In the genomic region with DNA sequence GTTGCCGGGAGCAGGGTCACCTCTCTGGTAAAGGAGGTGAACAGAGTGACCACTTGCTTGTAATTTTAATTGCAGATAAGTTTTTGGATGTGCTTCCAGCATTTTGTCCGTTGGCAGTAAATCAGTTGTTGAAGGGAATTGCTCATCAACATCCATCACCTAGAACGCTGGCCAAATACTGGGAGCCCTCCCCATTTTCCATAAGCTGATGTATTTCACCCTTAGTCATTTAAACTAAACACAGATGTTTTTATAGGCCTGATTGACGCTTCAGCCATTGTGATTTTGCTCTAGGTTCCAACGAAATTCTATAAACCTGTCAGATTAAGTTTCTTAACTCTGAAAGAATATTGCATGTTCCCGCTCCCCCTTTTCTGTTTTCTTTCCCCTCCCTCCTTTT, we compare ENCODE assay signal across 13 cellular contexts. TPM values are rescaled to one million over a fixed set of nuclear protein-coding genes. Genes with fewer than 3 reads are reported as not detected.
DNase-seq lines count a peak whose midpoint lies in the region; ATAC-seq and TF ChIP-seq lines count a peak whose summit lies in the region.
"Had no signal": no experiment of that assay in that cellular context is flagged by ENCODE, and none has a peak within 500 bp of the region (broad histone marks: within the 10 kb centered on the region; RNA-seq: fewer than 3 reads in every experiment).

No MANE protein-coding gene starts in this region.

- no peaks in the 10 kb centered on the region for H3F3A ChIP-seq in PC-3 (ENCODE audit: low read length, unreplicated experiment)

- H3K4me1 ChIP-seq in PC-3 (ENCODE audit: insufficient read depth, low read length) (peaks cover 11% of the 10 kb centered on the region), stomach smooth muscle (ENCODE audit: control insufficient read depth, insufficient read depth, low read length) (peaks cover 26% of the 10 kb centered on the region), heart right ventricle (peaks cover 7 to 31% (median 27%) of the 10 kb centered on the region in 9 donors)

- H3K4me2 ChIP-seq in PC-3 (ENCODE audit: low read length), result peak overlapping the region; percentile 84

- H3K9me3 ChIP-seq in PC-3 (ENCODE audit: low read length) (no peaks in the 10 kb centered on the region), stomach smooth muscle (ENCODE audit: control insufficient read depth in 2 of 2, low read length in 2 of 2) (no peaks in the 10 kb centered on the region), heart right ventricle (no peaks in the 10 kb centered on the region)
- H3K9me3 ChIP-seq: neutrophil had no signal

- no peak for ATAC-seq in PC-3
- no peak for ATAC-seq in heart right ventricle

- no peaks in the 10 kb centered on the region for H3K36me3 Mint-ChIP-seq in activated naive CD4-positive, alpha-beta T cell treated with anti-CD3 and anti-CD28 coated beads, Interleukin-2, amount 50 U/mL, for 24 hours
- H3K36me3 Mint-ChIP-seq in immature natural killer cell, result no peaks in the 10 kb centered on the region

- TF ChIP-seq CTCF in PC-3 (conservative IDR thresholded peaks at IDR 0.05; ENCODE audit: low read depth, low read length), result no peak
- no peak for TF ChIP-seq CTCF in heart right ventricle (IDR thresholded peaks at IDR 0.05)

- 0 out of 2 replicates have a peak overlapping the region, but pooled peaks have one; percentile 65 for H3K4me3 ChIP-seq in PC-3 (ENCODE audit: low read length)
- H3K4me3 ChIP-seq in stomach smooth muscle (ENCODE audit: low read length in 2 of 2), result peak overlapping the region; percentile 80 to 86
- no peak overlapping the region for H3K4me3 ChIP-seq in heart right ventricle

- H3K36me3 ChIP-seq in PC-3 (ENCODE audit: low read depth, low read length), result no peaks in the 10 kb centered on the region
- no peaks in the 10 kb centered on the region for H3K36me3 ChIP-seq in stomach smooth muscle (ENCODE audit: control insufficient read depth in 2 of 2, insufficient read depth in 2 of 2, low read length in 2 of 2)
- H3K36me3 ChIP-seq in heart right ventricle, result no peaks in the 10 kb centered on the region
- H3K36me3 ChIP-seq: neutrophil had no signal

- BruUV-seq in PC-3 (replicated peaks; lab: Mats Ljungman, UMichigan), result no TSS peak

- CTCF ChIA-PET in PC-3 (lab: Charles Lee), result no interaction called here

- peak overlapping the region; percentile 67; the same call in 1 of the 2 replicates for H2AFZ ChIP-seq in PC-3 (ENCODE audit: low read length)

- POLR2A ChIA-PET in PC-3 (lab: Charles Lee; ENCODE audit: unreplicated experiment), result no interaction called here

- intact Hi-C loops in PC-3 (cut with micrococcal nuclease) (loop anchor here (2.0 to 5.0 kb wide), 2 partner anchors 317 to 739 kb away; no protein-coding TSS in a partner anchor), heart right ventricle (cut with DNase I) (loop anchor here in 4 of 10 donors (10.0 kb wide), 2 partner anchors 615 to 735 kb away; no protein-coding TSS in a partner anchor)

- peaks cover 20% of the 10 kb centered on the region for H3K4me1 Mint-ChIP-seq in activated naive CD4-positive, alpha-beta T cell treated with anti-CD3 and anti-CD28 coated beads, Interleukin-2, amount 50 U/mL, for 24 hours
- H3K4me1 Mint-ChIP-seq in immature natural killer cell, result peaks cover 19 to 23% of the 10 kb centered on the region in 2 donors

- H3K4me3 Mint-ChIP-seq in activated naive CD4-positive, alpha-beta T cell treated with anti-CD3 and anti-CD28 coated beads, Interleukin-2, amount 50 U/mL, for 24 hours, result peak overlapping the region; percentile 52
- H3K4me3 Mint-ChIP-seq in immature natural killer cell, result peak overlapping the region in 4 of 5 donors; percentile 15 to 71 (median 50)
- H3K4me3 Mint-ChIP-seq: dendritic cell treated with granulocyte-macrophage colony-stimulating factor and Interleukin-4, amounts not matched to agents 40 ng/mL and 50 ng/mL, for 4 days had no signal

- no peaks in the 10 kb centered on the region for H4K20me1 ChIP-seq in PC-3 (ENCODE audit: low read length)

- DNase-seq in activated naive CD4-positive, alpha-beta T cell (lab: John Stamatoyannopoulos, UW), result no peak
- DNase-seq in PC-3 (peak; percentile 54), immature natural killer cell (no peak), GM19240 (ENCODE audit: insufficient read length, low spot score) (no peak), heart right ventricle (no peak)
- no peak for DNase-seq in activated T-cell treated with anti-CD3 and anti-CD28 coated beads, Interleukin-2, amount 50 U/mL, for 48 hours
- DNase-seq: DND-41, IMR-90, NCI-H1436 had no signal

- no peak overlapping the region for H3K9ac ChIP-seq in PC-3 (ENCODE audit: low read length)
- H3K9ac ChIP-seq in stomach smooth muscle (ENCODE audit: low read length in 2 of 2), result peak overlapping the region in 1 of 2 donors; percentile 24

- no peaks in the 10 kb centered on the region for H3K9me2 ChIP-seq in PC-3 (replicated peaks; ENCODE audit: low read length)

- peaks cover 46% of the 10 kb centered on the region for H3K27me3 Mint-ChIP-seq in activated naive CD4-positive, alpha-beta T cell treated with anti-CD3 and anti-CD28 coated beads, Interleukin-2, amount 50 U/mL, for 24 hours
- peaks cover 9 to 26% (median 20%) of the 10 kb centered on the region in 3 donors for H3K27me3 Mint-ChIP-seq in immature natural killer cell (ENCODE audit: low read depth in 3 of 3)

- 46 to 49% methylated on average over 6 of the region's 6 CpGs for WGBS in heart right ventricle, 2 donors

- H3K27me3 ChIP-seq in PC-3 (ENCODE audit: low read length), result peaks cover 30% of the 10 kb centered on the region
- H3K27me3 ChIP-seq in stomach smooth muscle (ENCODE audit: control insufficient read depth in 1 of 2, insufficient read depth in 2 of 2, low read length in 2 of 2), result peaks cover 0 to 3% of the 10 kb centered on the region in 2 donors
- peaks cover 11 to 98% (median 79%) of the 10 kb centered on the region in 7 donors for H3K27me3 ChIP-seq in heart right ventricle

- no peak overlapping the region for H3K27ac Mint-ChIP-seq in activated naive CD4-positive, alpha-beta T cell treated with anti-CD3 and anti-CD28 coated beads, Interleukin-2, amount 50 U/mL, for 24 hours
- H3K27ac Mint-ChIP-seq in immature natural killer cell, result no peak overlapping the region
- H3K27ac Mint-ChIP-seq: dendritic cell treated with granulocyte-macrophage colony-stimulating factor and Interleukin-4, amounts not matched to agents 40 ng/mL and 50 ng/mL, for 4 days had no signal

- no peaks in the 10 kb centered on the region for H3K9me3 Mint-ChIP-seq in activated naive CD4-positive, alpha-beta T cell treated with anti-CD3 and anti-CD28 coated beads, Interleukin-2, amount 50 U/mL, for 24 hours
- H3K9me3 Mint-ChIP-seq in immature natural killer cell, result peaks cover 0 to 4% (median 0%) of the 10 kb centered on the region in 6 donors
- H3K9me3 Mint-ChIP-seq: dendritic cell treated with granulocyte-macrophage colony-stimulating factor and Interleukin-4, amounts not matched to agents 40 ng/mL and 50 ng/mL, for 4 days had no signal

- H3K79me2 ChIP-seq in PC-3 (ENCODE audit: low read length), result no peaks in the 10 kb centered on the region

- peak overlapping the region; percentile 54 for H3K27ac ChIP-seq in PC-3 (ENCODE audit: low read length)
- H3K27ac ChIP-seq in stomach smooth muscle (ENCODE audit: low read length), result no peak overlapping the region
- no peak overlapping the region for H3K27ac ChIP-seq in heart right ventricle
- H3K27ac ChIP-seq: neutrophil had no signal

RNA-seq across cellular contexts. Expression of a gene that starts 1.0 kb away (rescaled TPM):
- total RNA-seq in PC-3 (2014; rRNA removed) (1.4 and 2.6 TPM in 2 replicates), heart right ventricle (under 1 TPM in 1 of 10 donors, not detected in 9; 0.16 TPM)
- polyA plus RNA-seq in immature natural killer cell (not detected), heart right ventricle (under 1 TPM in 1 of 2 donors, not detected in 1; 0.03 TPM)
- total RNA-seq: IMR-90 had no signal
- polyA plus RNA-seq: IMR-90 had no signal

Comparison
In these comparisons a context has a peak if more than half of its experiments do, and no peak if none do; other contexts are left out.
1. H3K4me3 ChIP-seq: peak in PC-3 (single experiment) and stomach smooth muscle (2 of 2); none in heart right ventricle (0 of 10).